Comparison of ENCODE assay signal across 8 cellular contexts in genomic region chr14:50000215-50001145, GRCh38.
DNase-seq lines count a peak whose midpoint lies in the region; ATAC-seq, FAIRE-seq and TF ChIP-seq lines count a peak whose summit lies in the region.

No MANE protein-coding gene starts in this region.

- H4K20me1 ChIP-seq in OCI-LY1 (ENCODE audit: insufficient read depth, low read length), result no peaks in the 10 kb centered on the region
- H4K20me1 ChIP-seq in fibroblast of lung (ENCODE audit: control insufficient read depth, extremely low read depth, insufficient read depth, low read length), result no peaks in the 10 kb centered on the region

- DNase-seq in NCI-H524 (lab: John Stamatoyannopoulos, UW) (peak; percentile 48 to 77), NCI-H524 treated with DMSO at 0.1 percent for 48 hours (lab: John Stamatoyannopoulos, UW) (no peak), fibroblast of lung (ENCODE audit: low read depth in 2 of 2) (peak; percentile 71 to 94), pancreas (peak in 2 of 6 donors; percentile 17 to 43), thyroid gland (peak; percentile 82 to 85), NCI-H146 (lab: John Stamatoyannopoulos, UW) (no peak)
- peak; percentile 89 to 90 for DNase-seq in activated T-cell treated with anti-CD3 and anti-CD28 coated beads, Interleukin-2, amount 50 U/mL, for 48 hours

- H3K4me1 ChIP-seq in OCI-LY1 (ENCODE audit: insufficient read depth, low read length, severe bottlenecking) (peaks cover 53% of the 10 kb centered on the region), fibroblast of lung (ENCODE audit: control insufficient read depth, extremely low read depth, insufficient read depth, low read length) (peaks cover 34% of the 10 kb centered on the region), pancreas (peaks cover 7 to 46% (median 15%) of the 10 kb centered on the region in 3 donors), thyroid gland (peaks cover 44 to 47% of the 10 kb centered on the region in 2 donors)

- peak in 3 of 4 donors; percentile 12 to 31 (median 25) for ATAC-seq in pancreas

- no peak for FAIRE-seq in pancreas (lab: Jason Lieb, UNC)

- H2AFZ ChIP-seq in OCI-LY1 (ENCODE audit: low read length) (no peak overlapping the region), fibroblast of lung (ENCODE audit: low read length) (peak overlapping the region; percentile 7)

- TF ChIP-seq POLR2A in thyroid gland (IDR thresholded peaks at IDR 0.05), result peak in 1 of 2 donors; percentile 53

- H3K27me3 ChIP-seq in OCI-LY1 (ENCODE audit: insufficient read depth, low read length), result no peaks in the 10 kb centered on the region
- no peaks in the 10 kb centered on the region for H3K27me3 ChIP-seq in fibroblast of lung (ENCODE audit: control insufficient read depth, insufficient read depth, low read length)
- H3K27me3 ChIP-seq in pancreas, result no peaks in the 10 kb centered on the region
- no peaks in the 10 kb centered on the region for H3K27me3 ChIP-seq in thyroid gland

- H3K4me3 ChIP-seq in OCI-LY1 (ENCODE audit: low read depth, low read length, poor library complexity, severe bottlenecking), result peak overlapping the region; percentile 56
- peak overlapping the region in 1 of 4 experiments; percentile 33 for H3K4me3 ChIP-seq in fibroblast of lung (replicated peaks in 1 of 4; ENCODE audit: control extremely low read depth in 1 of 4, insufficient read depth in 1 of 4, low read depth in 3 of 4, low read length in 4 of 4)
- no peak overlapping the region for H3K4me3 ChIP-seq in pancreas
- H3K4me3 ChIP-seq in thyroid gland (replicated peaks in 1 of 3), result no peak overlapping the region

- TF ChIP-seq CTCF in OCI-LY1 (IDR thresholded peaks at IDR 0.05; ENCODE audit: low read length), result no peak
- no peak for TF ChIP-seq CTCF in fibroblast of lung (conservative IDR thresholded peaks at IDR 0.05 in 1 of 2, IDR thresholded peaks at IDR 0.05 in 1 of 2; ENCODE audit: low read depth in 1 of 2, low read length in 2 of 2)
- no peak for TF ChIP-seq CTCF in pancreas (IDR thresholded peaks at IDR 0.05)
- no peak for TF ChIP-seq CTCF in thyroid gland (IDR thresholded peaks at IDR 0.05)

- H3F3A ChIP-seq in OCI-LY1 (ENCODE audit: insufficient read depth, low read length), result peaks cover 5% of the 10 kb centered on the region; the same call in 1 of the 2 replicates

- intact Hi-C loops in pancreas (cut with DNase I) (loop anchor here in 1 of 3 donors (10.0 kb wide), 1 partner anchor 106 kb away; the partner anchor contains the start of gene ARF6), thyroid gland (cut with DNase I) (loop anchor here (5.0 kb wide), 1 partner anchor 108 kb away; the partner anchor contains the start of gene ARF6)

- H3K36me3 ChIP-seq in OCI-LY1 (ENCODE audit: insufficient read depth, low read length) (no peaks in the 10 kb centered on the region), fibroblast of lung (ENCODE audit: control insufficient read depth, insufficient read depth, low read length) (no peaks in the 10 kb centered on the region), pancreas (no peaks in the 10 kb centered on the region), thyroid gland (no peaks in the 10 kb centered on the region)

- H3K4me2 ChIP-seq in OCI-LY1 (ENCODE audit: low read length), result peak overlapping the region; percentile 83
- peak overlapping the region; percentile 46 for H3K4me2 ChIP-seq in fibroblast of lung (ENCODE audit: extremely low read depth, insufficient read depth, low read length)

- H3K79me2 ChIP-seq in OCI-LY1 (ENCODE audit: insufficient read depth, low read length), result no peaks in the 10 kb centered on the region
- H3K79me2 ChIP-seq in fibroblast of lung (ENCODE audit: control insufficient read depth, insufficient read depth, low read length), result no peaks in the 10 kb centered on the region

- H3K9me3 ChIP-seq in OCI-LY1 (ENCODE audit: low read length), result no peaks in the 10 kb centered on the region
- no peaks in the 10 kb centered on the region for H3K9me3 ChIP-seq in fibroblast of lung (ENCODE audit: control insufficient read depth, insufficient read depth, low read depth, low read length)
- no peaks in the 10 kb centered on the region for H3K9me3 ChIP-seq in pancreas
- H3K9me3 ChIP-seq in thyroid gland, result no peaks in the 10 kb centered on the region

- H3K9ac ChIP-seq in OCI-LY1 (ENCODE audit: low read length), result peak overlapping the region; percentile 89
- peak overlapping the region; percentile 16 for H3K9ac ChIP-seq in fibroblast of lung (ENCODE audit: insufficient read depth, low read length)

- H3K9me2 ChIP-seq in OCI-LY1 (ENCODE audit: low read depth, low read length), result no peaks in the 10 kb centered on the region

- 74 to 77% methylated on average over 17 of the region's 17 CpGs for WGBS in pancreas, 2 donors
- WGBS in thyroid gland, 2 donors, result 24 to 31% methylated on average over 17 of the region's 17 CpGs

- H3K27ac ChIP-seq in OCI-LY1 (ENCODE audit: low read depth, low read length, poor library complexity, severe bottlenecking), result peak overlapping the region; percentile 97
- H3K27ac ChIP-seq in fibroblast of lung (ENCODE audit: insufficient read depth, low read length), result peak overlapping the region; percentile 97
- H3K27ac ChIP-seq in pancreas, result peak overlapping the region; percentile 53 to 88 (median 74)
- peak overlapping the region; percentile 93 to 96 (median 93) for H3K27ac ChIP-seq in thyroid gland

Comparison
In these comparisons a context has a peak if more than half of its experiments do, and no peak if none do; other contexts are left out.
1. DNase-seq: peak in NCI-H524 (2 of 2), activated T-cell treated with anti-CD3 and anti-CD28 coated beads, Interleukin-2, amount 50 U/mL, for 48 hours (2 of 2), fibroblast of lung (2 of 2) and thyroid gland (2 of 2); none in NCI-H524 treated with DMSO at 0.1 percent for 48 hours (single experiment) and NCI-H146 (single experiment).
2. Peak in every context shown above with its lines, with median percentiles within 50 percentile points of each other: H3K27ac ChIP-seq.